ENCODE assay signal across 15 cellular contexts in genomic region chr4:153506972-153507678, GRCh38. TPM values are rescaled to one million over a fixed set of nuclear protein-coding genes. Genes with fewer than 3 reads are reported as not detected.
A peak's percentile ranks its signal among the peaks of the same experiment; 100 is the strongest.
DNase-seq lines count a peak whose midpoint lies in the region; ATAC-seq, FAIRE-seq and TF ChIP-seq lines count a peak whose summit lies in the region.
"Had no signal": no experiment of that assay in that cellular context is flagged by ENCODE, and none has a peak within 500 bp of the region (broad histone marks: within the 10 kb centered on the region; RNA-seq: fewer than 3 reads in every experiment).

No MANE protein-coding gene starts in this region.

- H3K36me3 ChIP-seq in mammary epithelial cell (ENCODE audit: insufficient read depth, low read length) (no peaks in the 10 kb centered on the region), keratinocyte (ENCODE audit: control insufficient read depth in 2 of 2, extremely low read depth in 1 of 2, insufficient read depth in 2 of 2, low read length in 2 of 2) (no peaks in the 10 kb centered on the region), suprapubic skin (no peaks in the 10 kb centered on the region)

- CTCF ChIA-PET in MCF 10A (lab: Yijun Ruan, JAX) (interaction anchor here (0.5 to 0.6 kb wide), 3 partner anchors 8 to 251 kb away, joined by 3 read pairs; no protein-coding TSS in a partner anchor), mammary epithelial cell (lab: Charles Lee; ENCODE audit: low non-redundant PET) (no interaction called here)

- intact Hi-C loops in MCF 10A (cut with micrococcal nuclease) (no loop called here), mammary epithelial cell (cut with micrococcal nuclease) (no loop called here)

- peaks cover 20% of the 10 kb centered on the region for H3K79me2 ChIP-seq in mammary epithelial cell (ENCODE audit: insufficient read depth, low read length)
- H3K79me2 ChIP-seq in keratinocyte (ENCODE audit: control insufficient read depth, insufficient read depth, low read length): no peaks in the 10 kb centered on the region

- H3K4me1 Mint-ChIP-seq in MCF 10A (ENCODE audit: insufficient read depth, unreplicated experiment): peaks cover 8% of the 10 kb centered on the region

- TF ChIP-seq POLR2A in suprapubic skin (IDR thresholded peaks at IDR 0.05): no peak

- BruUV-seq in MCF 10A (replicated peaks; lab: Mats Ljungman, UMichigan) (no TSS peak), mammary epithelial cell (replicated peaks; lab: Mats Ljungman, UMichigan) (no TSS peak)

- WGBS in mammary epithelial cell (ENCODE audit: low coverage, missing lambda C conversion rate): 91% methylated on average over 9 of the region's 9 CpGs
- 70% methylated on average over 9 of the region's 9 CpGs for WGBS in suprapubic skin

- no peak for TF ChIP-seq EP300 in suprapubic skin (IDR thresholded peaks at IDR 0.05)

- H3K9me1 ChIP-seq in keratinocyte (ENCODE audit: control insufficient read depth, extremely low read depth, insufficient read depth, low read length): no peaks in the 10 kb centered on the region

- H3K4me1 ChIP-seq in mammary epithelial cell (ENCODE audit: insufficient read depth, low read length) (no peaks in the 10 kb centered on the region), keratinocyte (ENCODE audit: control insufficient read depth, extremely low read depth, insufficient read depth, low read length) (peaks cover 12% of the 10 kb centered on the region), suprapubic skin (peaks cover 9% of the 10 kb centered on the region)

- no peak overlapping the region for H3K4me2 ChIP-seq in mammary epithelial cell (ENCODE audit: insufficient read depth, low read depth, low read length)
- H3K4me2 ChIP-seq in keratinocyte (ENCODE audit: control insufficient read depth, extremely low read depth, insufficient read depth, low read depth, low read length): peak overlapping the region; percentile 34

- no peaks in the 10 kb centered on the region for H3K27me3 ChIP-seq in mammary epithelial cell (ENCODE audit: insufficient read depth, low read length)
- H3K27me3 ChIP-seq in keratinocyte (ENCODE audit: control insufficient read depth, extremely low read depth, insufficient read depth, low read length): no peaks in the 10 kb centered on the region
- no peaks in the 10 kb centered on the region for H3K27me3 ChIP-seq in suprapubic skin

- POLR2A ChIA-PET in MCF 10A (lab: Yijun Ruan, JAX): interaction anchor here (0.7 kb wide), 1 partner anchor 221 kb away, joined by 3 read pairs; no protein-coding TSS in a partner anchor

- H3K9me3 Mint-ChIP-seq in MCF 10A (ENCODE audit: unreplicated experiment): no peaks in the 10 kb centered on the region

- no peak for ATAC-seq in GM19452 (IDR thresholded peaks at IDR 0.05; ENCODE audit: unreplicated experiment)

- DNase-seq in MCF 10A (ENCODE audit: unreplicated experiment) (no peak), mammary epithelial cell (no peak), keratinocyte (ENCODE audit: low read depth, low spot score) (no peak), suprapubic skin (ENCODE audit: low spot score in 2 of 2) (no peak), urothelium cell line (ENCODE audit: low spot score) (no peak), SK-N-DZ (ENCODE audit: low spot score) (no peak)
- DNase-seq: activated CD4-positive, CD25-positive, alpha-beta regulatory T cell; anterior cingulate cortex; DMS 273 treated with DMSO at 0.1 percent for 48 hours; GOT3; KBM-7; NCI-H1417; stimulated activated naive CD4-positive, alpha-beta T cell treated with Interleukin-2 at 50 U/mL for 16 hours had no signal

- FAIRE-seq in keratinocyte (lab: Jason Lieb, UNC) (peak; percentile 29), urothelium cell line (lab: Jason Lieb, UNC) (no peak)

- TF ChIP-seq CTCF in MCF 10A (IDR thresholded peaks at IDR 0.05; ENCODE audit: unreplicated experiment) (no peak), mammary epithelial cell (conservative IDR thresholded peaks at IDR 0.05 in 1 of 2, IDR thresholded peaks at IDR 0.05 in 1 of 2; ENCODE audit: extremely low read depth in 1 of 2, insufficient read depth in 1 of 2, low read depth in 1 of 2, low read length in 2 of 2) (no peak), VCaP (conservative IDR thresholded peaks at IDR 0.05) (no peak), keratinocyte (optimal IDR thresholded peaks at IDR 0.05 in 1 of 3, IDR thresholded peaks at IDR 0.05 in 1 of 3, conservative IDR thresholded peaks at IDR 0.05 in 1 of 3; ENCODE audit: extremely low read depth in 1 of 3, insufficient read depth in 2 of 3, low read length in 3 of 3) (no peak), suprapubic skin (IDR thresholded peaks at IDR 0.05) (no peak)

- H4K20me1 ChIP-seq in mammary epithelial cell (ENCODE audit: insufficient read depth, low read length) (no peaks in the 10 kb centered on the region), keratinocyte (ENCODE audit: control insufficient read depth, extremely low read depth, insufficient read depth, low read length) (no peaks in the 10 kb centered on the region)

- H3K27ac Mint-ChIP-seq in MCF 10A (ENCODE audit: low read depth, unreplicated experiment): peak overlapping the region; percentile 8

- H3K27ac ChIP-seq in mammary epithelial cell (ENCODE audit: insufficient read depth, low read depth, low read length) (no peak overlapping the region), VCaP (peak overlapping the region; percentile 34), keratinocyte (ENCODE audit: control insufficient read depth, insufficient read depth, low read length) (no peak overlapping the region), suprapubic skin (peak overlapping the region; percentile 50)

- H3K9ac ChIP-seq in mammary epithelial cell (ENCODE audit: insufficient read depth, low read length) (no peak overlapping the region), keratinocyte (ENCODE audit: control insufficient read depth, extremely low read depth, insufficient read depth, low read length) (no peak overlapping the region)

- H2AFZ ChIP-seq in mammary epithelial cell (ENCODE audit: low read depth, low read length): no peak overlapping the region
- peak overlapping the region; percentile 48 for H2AFZ ChIP-seq in keratinocyte (ENCODE audit: control insufficient read depth, low read length)

- H3K9me3 ChIP-seq in mammary epithelial cell (replicated peaks; ENCODE audit: insufficient read depth, low read length): no peaks in the 10 kb centered on the region
- peaks cover 2% of the 10 kb centered on the region for H3K9me3 ChIP-seq in keratinocyte (ENCODE audit: control insufficient read depth, low read depth, low read length)
- no peaks in the 10 kb centered on the region for H3K9me3 ChIP-seq in suprapubic skin

- H3K36me3 Mint-ChIP-seq in MCF 10A (ENCODE audit: insufficient read depth, unreplicated experiment): no peaks in the 10 kb centered on the region

- H3K4me3 ChIP-seq in mammary epithelial cell (replicated peaks in 1 of 3; ENCODE audit: insufficient read depth in 1 of 3, low read depth in 2 of 3, low read length in 3 of 3) (no peak overlapping the region), keratinocyte (ENCODE audit: control insufficient read depth in 2 of 3, extremely low read depth in 1 of 3, insufficient read depth in 2 of 3, low read depth in 1 of 3, low read length in 3 of 3) (no peak overlapping the region), suprapubic skin (no peak overlapping the region)

- no peaks in the 10 kb centered on the region for H3K27me3 Mint-ChIP-seq in MCF 10A (ENCODE audit: insufficient read depth, unreplicated experiment)

- dilution Hi-C loops in mammary epithelial cell (cut with HindIII; ENCODE audit: low sequenced_read_pairs): no loop called here
- dilution Hi-C loops in keratinocyte (cut with MboI; ENCODE audit: extremely low pct_ligation_motif_present, low sequenced_read_pairs): no loop called here

- no peak overlapping the region for H3K4me3 Mint-ChIP-seq in MCF 10A (ENCODE audit: unreplicated experiment)

- in situ Hi-C loops in mammary epithelial cell (cut with MboI; ENCODE audit: low sequenced_read_pairs in 2 of 2): no loop called here

RNA-seq across cellular contexts. Expression of gene TMEM131L, which starts 41.0 kb away (rescaled TPM):
- 7.8 and 10.1 TPM in 2 replicates for total RNA-seq in MCF 10A (2022)
- 10 to 100 TPM; 17.4 to 33.8 TPM for total RNA-seq in mammary epithelial cell
- 8.6 TPM for polyA plus RNA-seq in mammary epithelial cell
- polyA minus RNA-seq in mammary epithelial cell: 24.3 TPM
- 7.0 to 10.3 TPM (median 9.3 TPM) in 3 replicates for polyA plus RNA-seq in keratinocyte
- polyA plus RNA-seq in keratinocyte (2011; ENCODE audit: low read depth): 7.6 TPM
- polyA plus RNA-seq in keratinocyte (2011; cell fraction: cytosol; rRNA removed): 3.1 and 5.0 TPM in 2 replicates
- 29.1 and 29.5 TPM in 2 replicates for polyA plus RNA-seq in keratinocyte (2011; cell fraction: nucleus; rRNA removed)
- polyA plus RNA-seq in keratinocyte (2012; ENCODE audit: low replicate concordance): 6.1 and 8.0 TPM in 2 replicates
- 11.5 to 33.8 TPM (median 21.1 TPM) in 3 replicates for polyA minus RNA-seq in keratinocyte
- polyA minus RNA-seq in keratinocyte (2011; cell fraction: cytosol; rRNA and poly(A)+ RNA removed): 7.7 TPM
- polyA minus RNA-seq in keratinocyte (2011; cell fraction: nucleus; rRNA and poly(A)+ RNA removed): 41.9 and 80.6 TPM in 2 replicates
- total RNA-seq in suprapubic skin: 10 to 100 TPM; 13.5 to 25.0 (median 17.2) TPM
- 12.2 and 18.2 TPM in 2 replicates for polyA plus RNA-seq in SK-N-DZ (2014; cell fraction: cytosol; rRNA removed)
- polyA plus RNA-seq in SK-N-DZ (2014; cell fraction: nucleus; rRNA removed): 20.3 and 26.3 TPM in 2 replicates

Comparison
In these comparisons a context has a peak if more than half of its experiments do, and no peak if none do; other contexts are left out.
1. H3K27ac ChIP-seq: peak in VCaP (single experiment) and suprapubic skin (single experiment); none in mammary epithelial cell (single experiment) and keratinocyte (single experiment).